12 cellular contexts compared by ENCODE assay signal in the genomic region with DNA sequence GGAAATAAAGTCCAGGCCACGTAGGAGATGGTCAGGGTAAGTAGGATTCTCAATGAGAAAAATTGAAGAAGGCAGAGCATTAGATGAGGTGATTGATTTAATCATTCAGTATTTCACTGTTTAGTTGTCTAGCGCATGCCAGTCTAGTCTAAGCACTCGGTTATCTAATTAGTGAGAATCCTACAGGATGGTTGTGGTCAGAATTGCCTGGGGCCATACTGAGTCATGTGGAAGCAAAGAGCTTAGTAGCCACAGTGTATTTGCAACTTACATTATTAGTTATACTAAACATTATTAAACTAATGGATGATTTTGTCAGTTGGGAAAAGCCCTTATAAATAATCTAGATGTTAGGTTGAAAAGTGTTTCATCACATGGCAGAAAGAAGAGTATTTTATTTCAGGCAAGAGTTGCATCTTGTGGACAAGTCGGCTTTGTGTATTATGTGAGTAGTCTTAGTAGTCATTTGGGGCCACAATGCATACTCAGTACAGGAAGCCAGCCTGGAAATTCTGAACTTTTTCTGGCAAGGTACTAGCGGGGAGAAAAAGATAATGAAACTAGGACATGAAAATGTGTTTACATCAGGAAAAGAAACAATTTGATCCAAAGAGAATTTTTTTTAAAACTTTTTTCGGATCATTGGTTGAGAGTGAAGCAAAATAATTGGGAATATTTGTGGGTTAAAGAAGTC. TPM values are rescaled to one million over a fixed set of nuclear protein-coding genes. Genes with fewer than 3 reads are reported as not detected.
DNase-seq lines count a peak whose midpoint lies in the region; ATAC-seq and TF ChIP-seq lines count a peak whose summit lies in the region.
"Had no signal": no experiment of that assay in that cellular context is flagged by ENCODE, and none has a peak within 500 bp of the region (broad histone marks: within the 10 kb centered on the region; RNA-seq: fewer than 3 reads in every experiment).

No MANE protein-coding gene starts in this region.

- no peak overlapping the region for H2AFZ ChIP-seq in ACC112 (ENCODE audit: low read length, unreplicated experiment)

- DNase-seq in HPDE6-E6E7 (ENCODE audit: extremely low spot score) (peak; percentile 23), cardiac fibroblast (ENCODE audit: low read depth in 2 of 2) (peak; percentile 40 to 60), lung microvascular endothelial cell (ENCODE audit: low read depth in 2 of 2) (peak; percentile 65 to 84), NCI-H1417 (lab: John Stamatoyannopoulos, UW) (no peak), GOT3 (lab: John Stamatoyannopoulos, UW) (no peak), NCI-H82 (lab: John Stamatoyannopoulos, UW) (no peak)
- DNase-seq: activated naive CD4-positive, alpha-beta T cell; NCI-H510A treated with DMSO at 0.1 percent for 48 hours; stimulated activated naive CD4-positive, alpha-beta T cell treated with Interleukin-2 at 50 U/mL for 16 hours had no signal

- no peak overlapping the region for H3K4me3 ChIP-seq in ACC112 (ENCODE audit: low read depth, low read length)
- no peak overlapping the region for H3K4me3 ChIP-seq in cardiac fibroblast (replicated peaks in 1 of 2; ENCODE audit: low read depth in 2 of 2, low read length in 2 of 2)

- 0 out of 2 replicates have a peak overlapping the region, but pooled peaks have one; percentile 10 for H3K27ac ChIP-seq in ACC112 (ENCODE audit: low read depth, low read length)

- TF ChIP-seq CTCF in cardiac fibroblast (IDR thresholded peaks at IDR 0.05; ENCODE audit: low read depth, low read length), result no peak

- peaks cover 57% of the 10 kb centered on the region for H3K79me2 ChIP-seq in ACC112 (ENCODE audit: control insufficient read depth, insufficient read depth, low read length, unreplicated experiment)

- H3K4me1 ChIP-seq in ACC112 (ENCODE audit: control insufficient read depth, insufficient read depth, low read length, unreplicated experiment), result peaks cover 51% of the 10 kb centered on the region

- H3K36me3 ChIP-seq in ACC112 (ENCODE audit: insufficient read depth, low read length), result peaks cover 41% of the 10 kb centered on the region

- no peak for ATAC-seq in HG02981 (IDR thresholded peaks at IDR 0.05; ENCODE audit: unreplicated experiment)
- ATAC-seq: natural killer cell treated with Interleukin-12 subunit alpha and Interleukin-12 subunit beta and Interleukin-15 and Interleukin-18, amount 100 ng/mL, for 72 hours had no signal

- no peaks in the 10 kb centered on the region for H3K27me3 ChIP-seq in ACC112 (ENCODE audit: insufficient read depth, low read length)

RNA-seq across cellular contexts. Expression of gene CPEB2, which starts 31.9 kb away (rescaled TPM):
- total RNA-seq in lung microvascular endothelial cell, result 5.0 and 7.5 TPM in 2 replicates

Comparison
In these comparisons a context has a peak if more than half of its experiments do, and no peak if none do; other contexts are left out.
1. DNase-seq: peak in HPDE6-E6E7 (single experiment), cardiac fibroblast (2 of 2) and lung microvascular endothelial cell (2 of 2); none in NCI-H1417 (0 of 3), GOT3 (single experiment) and NCI-H82 (single experiment).